11 cellular contexts compared by ENCODE assay signal in genomic region chr14:51862839-51863235, GRCh38. TPM values are rescaled to one million over a fixed set of nuclear protein-coding genes. Genes with fewer than 3 reads are reported as not detected.
DNase-seq lines count a peak whose midpoint lies in the region; ATAC-seq, FAIRE-seq and TF ChIP-seq lines count a peak whose summit lies in the region.
"Had no signal": no experiment of that assay in that cellular context is flagged by ENCODE, and none has a peak within 500 bp of the region (broad histone marks: within the 10 kb centered on the region; RNA-seq: fewer than 3 reads in every experiment).

No MANE protein-coding gene starts in this region.

- peaks cover 42% of the 10 kb centered on the region for H3K4me1 Mint-ChIP-seq in activated CD4-positive, alpha-beta memory T cell treated with anti-CD3 and anti-CD28 coated beads for 36 hours (ENCODE audit: low read depth)

- peaks cover 12% of the 10 kb centered on the region for H3K36me3 Mint-ChIP-seq in activated CD4-positive, alpha-beta memory T cell treated with anti-CD3 and anti-CD28 coated beads for 36 hours

- H3K9me3 ChIP-seq in heart right ventricle, result no peaks in the 10 kb centered on the region
- H3K9me3 ChIP-seq in right atrium auricular region, result no peaks in the 10 kb centered on the region
- no peaks in the 10 kb centered on the region for H3K9me3 ChIP-seq in upper lobe of right lung
- H3K9me3 ChIP-seq in ascending aorta, result no peaks in the 10 kb centered on the region
- H3K9me3 ChIP-seq: sigmoid colon had no signal

- peak overlapping the region; percentile 96 for H3K4me3 Mint-ChIP-seq in activated CD4-positive, alpha-beta memory T cell treated with anti-CD3 and anti-CD28 coated beads for 36 hours

- peaks cover 0 to 9% (median 0%) of the 10 kb centered on the region in 7 donors for H3K27me3 ChIP-seq in heart right ventricle
- H3K27me3 ChIP-seq in right atrium auricular region, result no peaks in the 10 kb centered on the region
- no peaks in the 10 kb centered on the region for H3K27me3 ChIP-seq in upper lobe of right lung
- H3K27me3 ChIP-seq in ascending aorta, result no peaks in the 10 kb centered on the region
- H3K27me3 ChIP-seq: sigmoid colon had no signal

- no peak for DNase-seq in heart right ventricle
- no peak for DNase-seq in right atrium auricular region (ENCODE audit: low spot score)
- DNase-seq in activated CD4-positive, alpha-beta memory T cell treated with anti-CD3 and anti-CD28 coated beads for 36 hours, result no peak
- no peak for DNase-seq in upper lobe of right lung
- DNase-seq in mucosa of gallbladder (ENCODE audit: low spot score), result no peak
- DNase-seq in NCI-H526 (lab: John Stamatoyannopoulos, UW), result no peak
- no peak for DNase-seq in ascending aorta (ENCODE audit: low spot score in 2 of 2)
- DNase-seq: activated CD4-positive, CD25-positive, alpha-beta regulatory T cell treated with anti-CD3 and anti-CD28 coated beads, Interleukin-2, amount 50 U/mL, for 72 hours; islet precursor cell; sigmoid colon had no signal

- H3K4me3 ChIP-seq in heart right ventricle (peak overlapping the region in 7 of 10 donors; percentile 39 to 69 (median 56)), right atrium auricular region (peak overlapping the region in 1 of 2 donors; percentile 48), upper lobe of right lung (peak overlapping the region; percentile 57), ascending aorta (peak overlapping the region in 1 of 2 donors; percentile 32)

- peak; percentile 41 for FAIRE-seq in islet of Langerhans (lab: Jason Lieb, UNC)

- H3K9me3 Mint-ChIP-seq in activated CD4-positive, alpha-beta memory T cell treated with anti-CD3 and anti-CD28 coated beads for 36 hours, result no peaks in the 10 kb centered on the region

- H3K36me3 ChIP-seq in heart right ventricle (no peaks in the 10 kb centered on the region), right atrium auricular region (no peaks in the 10 kb centered on the region), upper lobe of right lung (no peaks in the 10 kb centered on the region), ascending aorta (no peaks in the 10 kb centered on the region)
- H3K36me3 ChIP-seq: sigmoid colon had no signal

- CTCF ChIA-PET in activated CD4-positive, alpha-beta memory T cell treated with anti-CD3 and anti-CD28 coated beads for 36 hours (lab: Charles Lee), result interaction anchor here (0.7 to 3.8 kb wide), 2 partner anchors 16 to 76 kb away, joined by 3 to 26 read pairs; no protein-coding TSS in a partner anchor

- H3K27ac Mint-ChIP-seq in activated CD4-positive, alpha-beta memory T cell treated with anti-CD3 and anti-CD28 coated beads for 36 hours, result peak overlapping the region; percentile 96

- TF ChIP-seq CTCF in heart right ventricle (IDR thresholded peaks at IDR 0.05) (no peak), right atrium auricular region (IDR thresholded peaks at IDR 0.05) (no peak), upper lobe of right lung (IDR thresholded peaks at IDR 0.05) (no peak), ascending aorta (IDR thresholded peaks at IDR 0.05) (no peak)

- ATAC-seq in heart right ventricle, result no peak
- ATAC-seq in upper lobe of right lung, result no peak

- H3K4me1 ChIP-seq in heart right ventricle (peaks cover 0 to 87% (median 7%) of the 10 kb centered on the region in 9 donors), right atrium auricular region (peaks cover 0 to 15% of the 10 kb centered on the region in 2 donors), upper lobe of right lung (peaks cover 3% of the 10 kb centered on the region), ascending aorta (no peaks in the 10 kb centered on the region)

- 84 to 88% methylated on average over 1 of the region's 1 CpG for WGBS in heart right ventricle, 2 donors

- intact Hi-C loops in heart right ventricle (cut with DNase I), result loop anchor here in 8 of 10 donors (5.0 to 10.0 kb wide), 2 partner anchors 112 to 114 kb away; no protein-coding TSS in a partner anchor
- intact Hi-C loops in activated CD4-positive, alpha-beta memory T cell treated with anti-CD3 and anti-CD28 coated beads for 36 hours (cut with micrococcal nuclease), result loop anchor here (1.0 to 10.0 kb wide), 3 partner anchors 10 to 692 kb away; partner anchors contain the start of genes FRMD6, GPR137C and TXNDC16
- intact Hi-C loops in upper lobe of right lung (cut with DNase I), result no loop called here
- intact Hi-C loops in ascending aorta (cut with DNase I), result no loop called here

- POLR2A ChIA-PET in activated CD4-positive, alpha-beta memory T cell treated with anti-CD3 and anti-CD28 coated beads for 36 hours (lab: Charles Lee), result interaction anchor here (0.8 to 3.6 kb wide), 3 partner anchors 10 to 45 kb away, joined by 3 to 64 read pairs (median 3); no protein-coding TSS in a partner anchor

- peak overlapping the region in 4 of 10 donors; percentile 19 to 92 (median 40) for H3K27ac ChIP-seq in heart right ventricle
- no peak overlapping the region for H3K27ac ChIP-seq in right atrium auricular region
- H3K27ac ChIP-seq in upper lobe of right lung, result no peak overlapping the region
- no peak overlapping the region for H3K27ac ChIP-seq in ascending aorta

- no peaks in the 10 kb centered on the region for H3K27me3 Mint-ChIP-seq in activated CD4-positive, alpha-beta memory T cell treated with anti-CD3 and anti-CD28 coated beads for 36 hours

RNA-seq across cellular contexts. Expression of gene GNG2, which starts 2.4 kb away (rescaled TPM):
- 10 to 100 TPM in 2 of 10 donors, 1 to 10 TPM in 8; 3.6 to 20.6 (median 8.0) TPM for total RNA-seq in heart right ventricle
- polyA plus RNA-seq in heart right ventricle, result 1 to 10 TPM; 3.6 to 5.6 TPM
- 1 to 10 TPM; 5.9 to 6.3 TPM for total RNA-seq in right atrium auricular region
- total RNA-seq in activated CD4-positive, alpha-beta memory T cell treated with anti-CD3 and anti-CD28 coated beads for 36 hours, result 100 to 1,000 TPM; 146 TPM
- 24.4 TPM for total RNA-seq in upper lobe of right lung
- total RNA-seq in mucosa of gallbladder, result 14.2 TPM
- 11.4 TPM for total RNA-seq in ascending aorta

Comparison
In these comparisons a context has a peak if more than half of its experiments do, and no peak if none do; other contexts are left out.
1. intact Hi-C loops: an anchor here in heart right ventricle (5.0 to 10.0 kb wide) and activated CD4-positive, alpha-beta memory T cell treated with anti-CD3 and anti-CD28 coated beads for 36 hours (1.0 to 10.0 kb wide); none called in upper lobe of right lung and ascending aorta.